1 cellular context compared by ENCODE assay signal in the genomic region with DNA sequence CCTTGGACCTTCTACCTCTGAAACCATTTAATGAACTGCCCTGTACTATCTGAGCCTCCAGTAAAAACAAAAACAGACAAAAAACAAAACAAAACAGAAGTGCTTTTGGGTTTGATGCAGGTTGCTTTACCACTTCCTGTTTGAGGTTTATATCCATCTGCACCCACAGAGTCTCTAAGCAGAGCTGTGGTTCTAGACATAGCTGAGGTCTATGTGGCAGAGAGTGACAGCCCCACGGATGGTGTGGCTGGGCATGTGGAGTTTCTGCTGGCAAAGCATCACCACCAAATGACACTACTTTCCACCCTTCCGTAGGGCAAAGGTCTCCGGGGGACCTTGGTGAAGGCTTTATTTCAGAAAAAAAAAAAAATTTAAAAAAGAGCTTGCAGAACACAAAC.
A peak's percentile ranks its signal among the peaks of the same experiment; 100 is the strongest.
TF ChIP-seq lines count a peak whose summit lies in the region.

No MANE protein-coding gene starts in this region.

TF ChIP-seq in GM12878, 131 proteins besides CTCF, POLR2A, EP300 and RAD21 (continued from another document):
- no peak for TF ChIP-seq TARDBP (IDR thresholded peaks at IDR 0.05; ENCODE audit: borderline replicate concordance)
- TF ChIP-seq NBN (IDR thresholded peaks at IDR 0.05), result no peak
- TF ChIP-seq, protein P1, sequence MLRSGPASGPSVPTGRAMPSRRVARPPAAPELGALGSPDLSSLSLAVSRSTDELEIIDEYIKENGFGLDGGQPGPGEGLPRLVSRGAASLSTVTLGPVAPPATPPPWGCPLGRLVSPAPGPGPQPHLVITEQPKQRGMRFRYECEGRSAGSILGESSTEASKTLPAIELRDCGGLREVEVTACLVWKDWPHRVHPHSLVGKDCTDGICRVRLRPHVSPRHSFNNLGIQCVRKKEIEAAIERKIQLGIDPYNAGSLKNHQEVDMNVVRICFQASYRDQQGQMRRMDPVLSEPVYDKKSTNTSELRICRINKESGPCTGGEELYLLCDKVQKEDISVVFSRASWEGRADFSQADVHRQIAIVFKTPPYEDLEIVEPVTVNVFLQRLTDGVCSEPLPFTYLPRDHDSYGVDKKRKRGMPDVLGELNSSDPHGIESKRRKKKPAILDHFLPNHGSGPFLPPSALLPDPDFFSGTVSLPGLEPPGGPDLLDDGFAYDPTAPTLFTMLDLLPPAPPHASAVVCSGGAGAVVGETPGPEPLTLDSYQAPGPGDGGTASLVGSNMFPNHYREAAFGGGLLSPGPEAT (IDR thresholded peaks at IDR 0.05; ENCODE audit: low read depth), result 0 out of 2 replicates have a peak, but pooled peaks have one; percentile 31
- TF ChIP-seq, protein P2, sequence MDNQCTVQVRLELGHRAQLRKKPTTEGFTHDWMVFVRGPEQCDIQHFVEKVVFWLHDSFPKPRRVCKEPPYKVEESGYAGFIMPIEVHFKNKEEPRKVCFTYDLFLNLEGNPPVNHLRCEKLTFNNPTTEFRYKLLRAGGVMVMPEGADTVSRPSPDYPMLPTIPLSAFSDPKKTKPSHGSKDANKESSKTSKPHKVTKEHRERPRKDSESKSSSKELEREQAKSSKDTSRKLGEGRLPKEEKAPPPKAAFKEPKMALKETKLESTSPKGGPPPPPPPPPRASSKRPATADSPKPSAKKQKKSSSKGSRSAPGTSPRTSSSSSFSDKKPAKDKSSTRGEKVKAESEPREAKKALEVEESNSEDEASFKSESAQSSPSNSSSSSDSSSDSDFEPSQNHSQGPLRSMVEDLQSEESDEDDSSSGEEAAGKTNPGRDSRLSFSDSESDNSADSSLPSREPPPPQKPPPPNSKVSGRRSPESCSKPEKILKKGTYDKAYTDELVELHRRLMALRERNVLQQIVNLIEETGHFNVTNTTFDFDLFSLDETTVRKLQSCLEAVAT (IDR thresholded peaks at IDR 0.05), result no peak
- no peak for TF ChIP-seq EGR1 (IDR thresholded peaks at IDR 0.05; ENCODE audit: borderline replicate concordance in 1 of 2, low read depth in 2 of 2, low read length in 2 of 2)
- TF ChIP-seq SIN3A (IDR thresholded peaks at IDR 0.05; ENCODE audit: low read depth, low read length), result no peak
- no peak for TF ChIP-seq SMAD1 (IDR thresholded peaks at IDR 0.05; ENCODE audit: low read depth, partially characterized antibody)
- TF ChIP-seq ZNF24 (IDR thresholded peaks at IDR 0.05), result no peak
- no peak for TF ChIP-seq PAX8 (IDR thresholded peaks at IDR 0.05)
- no peak for TF ChIP-seq CHD2 (IDR thresholded peaks at IDR 0.05; ENCODE audit: borderline replicate concordance, low read depth, low read length)
- TF ChIP-seq SPI1 (IDR thresholded peaks at IDR 0.05; ENCODE audit: borderline replicate concordance, insufficient read depth, low read depth, low read length), result peak; percentile 75
- TF ChIP-seq, protein P3, sequence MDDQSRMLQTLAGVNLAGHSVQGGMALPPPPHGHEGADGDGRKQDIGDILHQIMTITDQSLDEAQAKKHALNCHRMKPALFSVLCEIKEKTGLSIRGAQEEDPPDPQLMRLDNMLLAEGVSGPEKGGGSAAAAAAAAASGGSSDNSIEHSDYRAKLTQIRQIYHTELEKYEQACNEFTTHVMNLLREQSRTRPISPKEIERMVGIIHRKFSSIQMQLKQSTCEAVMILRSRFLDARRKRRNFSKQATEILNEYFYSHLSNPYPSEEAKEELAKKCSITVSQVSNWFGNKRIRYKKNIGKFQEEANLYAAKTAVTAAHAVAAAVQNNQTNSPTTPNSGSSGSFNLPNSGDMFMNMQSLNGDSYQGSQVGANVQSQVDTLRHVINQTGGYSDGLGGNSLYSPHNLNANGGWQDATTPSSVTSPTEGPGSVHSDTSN (IDR thresholded peaks at IDR 0.05; ENCODE audit: insufficient replicate concordance, low read depth, low read length), result no peak
- TF ChIP-seq ETV6 (conservative IDR thresholded peaks at IDR 0.05 in 1 of 2, IDR thresholded peaks at IDR 0.05 in 1 of 2; ENCODE audit: borderline replicate concordance in 1 of 2, low read depth in 1 of 2), result no peak
- TF ChIP-seq RFX5 (IDR thresholded peaks at IDR 0.05; ENCODE audit: low read depth, low read length), result no peak
- no peak for TF ChIP-seq CBX3 (IDR thresholded peaks at IDR 0.05; ENCODE audit: borderline replicate concordance, low read depth)
- 0 out of 2 replicates have a peak, but pooled peaks have one; percentile 32 for TF ChIP-seq DPF2 (IDR thresholded peaks at IDR 0.05)
- TF ChIP-seq ZNF207 (IDR thresholded peaks at IDR 0.05; ENCODE audit: borderline replicate concordance), result no peak
- TF ChIP-seq PKNOX1 (IDR thresholded peaks at IDR 0.05), result peak; percentile 85
- TF ChIP-seq CREB1 (IDR thresholded peaks at IDR 0.05; ENCODE audit: low read depth), result no peak
- no peak for TF ChIP-seq POU2F2 (IDR thresholded peaks at IDR 0.05; ENCODE audit: borderline replicate concordance, low read depth, low read length)
- TF ChIP-seq NR2F1 (conservative IDR thresholded peaks at IDR 0.05), result 0 out of 2 replicates have a peak, but pooled peaks have one; percentile 28
- TF ChIP-seq ZBTB4 (CRISPR knock-in tag; IDR thresholded peaks at IDR 0.05), result no peak
- TF ChIP-seq RB1 (IDR thresholded peaks at IDR 0.05; ENCODE audit: borderline replicate concordance), result no peak
- no peak for TF ChIP-seq SMARCA5 (IDR thresholded peaks at IDR 0.05)
- TF ChIP-seq, protein P4, sequence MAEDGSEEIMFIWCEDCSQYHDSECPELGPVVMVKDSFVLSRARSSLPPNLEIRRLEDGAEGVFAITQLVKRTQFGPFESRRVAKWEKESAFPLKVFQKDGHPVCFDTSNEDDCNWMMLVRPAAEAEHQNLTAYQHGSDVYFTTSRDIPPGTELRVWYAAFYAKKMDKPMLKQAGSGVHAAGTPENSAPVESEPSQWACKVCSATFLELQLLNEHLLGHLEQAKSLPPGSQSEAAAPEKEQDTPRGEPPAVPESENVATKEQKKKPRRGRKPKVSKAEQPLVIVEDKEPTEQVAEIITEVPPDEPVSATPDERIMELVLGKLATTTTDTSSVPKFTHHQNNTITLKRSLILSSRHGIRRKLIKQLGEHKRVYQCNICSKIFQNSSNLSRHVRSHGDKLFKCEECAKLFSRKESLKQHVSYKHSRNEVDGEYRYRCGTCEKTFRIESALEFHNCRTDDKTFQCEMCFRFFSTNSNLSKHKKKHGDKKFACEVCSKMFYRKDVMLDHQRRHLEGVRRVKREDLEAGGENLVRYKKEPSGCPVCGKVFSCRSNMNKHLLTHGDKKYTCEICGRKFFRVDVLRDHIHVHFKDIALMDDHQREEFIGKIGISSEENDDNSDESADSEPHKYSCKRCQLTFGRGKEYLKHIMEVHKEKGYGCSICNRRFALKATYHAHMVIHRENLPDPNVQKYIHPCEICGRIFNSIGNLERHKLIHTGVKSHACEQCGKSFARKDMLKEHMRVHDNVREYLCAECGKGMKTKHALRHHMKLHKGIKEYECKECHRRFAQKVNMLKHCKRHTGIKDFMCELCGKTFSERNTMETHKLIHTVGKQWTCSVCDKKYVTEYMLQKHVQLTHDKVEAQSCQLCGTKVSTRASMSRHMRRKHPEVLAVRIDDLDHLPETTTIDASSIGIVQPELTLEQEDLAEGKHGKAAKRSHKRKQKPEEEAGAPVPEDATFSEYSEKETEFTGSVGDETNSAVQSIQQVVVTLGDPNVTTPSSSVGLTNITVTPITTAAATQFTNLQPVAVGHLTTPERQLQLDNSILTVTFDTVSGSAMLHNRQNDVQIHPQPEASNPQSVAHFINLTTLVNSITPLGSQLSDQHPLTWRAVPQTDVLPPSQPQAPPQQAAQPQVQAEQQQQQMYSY (CRISPR knock-in tag; IDR thresholded peaks at IDR 0.05), result no peak
- TF ChIP-seq SUPT20H (IDR thresholded peaks at IDR 0.05; ENCODE audit: borderline replicate concordance, control insufficient read depth, low read depth, low read length), result no peak
- no peak for TF ChIP-seq NRF1 (conservative IDR thresholded peaks at IDR 0.05; ENCODE audit: low read depth, low read length)
- no peak for TF ChIP-seq ZNF384 (IDR thresholded peaks at IDR 0.05; ENCODE audit: borderline replicate concordance, low read depth, low read length)
- TF ChIP-seq IKZF1 (conservative IDR thresholded peaks at IDR 0.05), result peak; percentile 59
- TF ChIP-seq ZNF622 (IDR thresholded peaks at IDR 0.05), result no peak
- no peak for TF ChIP-seq HDAC6 (IDR thresholded peaks at IDR 0.05; ENCODE audit: unreplicated experiment)
- peak; percentile 53; a peak in 3 of 4 replicates for TF ChIP-seq IKZF2 (IDR thresholded peaks at IDR 0.05)
